Comparison of ENCODE assay signal across 1 cellular context in the genomic region with DNA sequence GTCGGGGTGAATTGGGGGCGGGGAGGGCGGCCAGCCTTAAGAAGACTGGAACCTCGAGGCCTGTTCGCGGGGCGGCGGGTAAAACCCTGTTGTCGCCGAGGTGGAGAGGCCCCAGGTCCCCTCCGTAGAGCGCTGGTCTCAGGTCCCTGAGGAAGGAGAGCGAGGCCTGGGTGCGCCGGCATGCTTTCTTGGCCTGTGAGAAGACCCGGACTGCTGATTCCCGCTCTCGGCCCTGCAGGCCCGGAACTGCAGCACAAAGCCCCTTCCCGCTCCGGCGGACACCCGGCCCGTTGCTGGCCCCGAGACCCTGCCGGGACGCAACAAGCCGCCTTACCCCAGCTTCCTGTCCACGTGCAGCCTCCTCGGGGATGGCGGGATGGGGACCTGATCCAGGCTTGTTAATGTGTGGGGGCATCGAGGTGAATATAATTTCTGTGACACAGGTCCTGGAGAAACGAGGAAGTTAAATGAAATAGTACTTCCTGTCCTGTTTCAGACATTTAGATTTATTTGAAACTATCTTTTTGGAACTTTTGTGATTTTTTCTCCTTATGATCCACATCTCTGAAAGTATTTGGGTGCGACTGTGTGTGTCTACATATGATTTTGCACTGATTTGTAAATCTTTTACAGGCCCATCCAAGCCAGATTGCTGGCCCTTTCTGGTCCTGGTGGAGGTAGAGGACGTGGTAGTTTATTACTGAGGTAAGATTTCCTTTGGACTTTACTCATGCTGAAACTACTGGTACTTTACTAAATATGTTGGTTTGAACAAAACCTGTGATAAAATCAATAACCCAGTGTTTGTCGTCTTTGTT.
TF ChIP-seq lines count a peak whose summit lies in the region.

No MANE protein-coding gene starts in this region.

TF ChIP-seq in HepG2, 621 proteins besides CTCF, POLR2A, EP300 and RAD21 (continued from another document and continues in another):
- TF ChIP-seq, protein P1, sequence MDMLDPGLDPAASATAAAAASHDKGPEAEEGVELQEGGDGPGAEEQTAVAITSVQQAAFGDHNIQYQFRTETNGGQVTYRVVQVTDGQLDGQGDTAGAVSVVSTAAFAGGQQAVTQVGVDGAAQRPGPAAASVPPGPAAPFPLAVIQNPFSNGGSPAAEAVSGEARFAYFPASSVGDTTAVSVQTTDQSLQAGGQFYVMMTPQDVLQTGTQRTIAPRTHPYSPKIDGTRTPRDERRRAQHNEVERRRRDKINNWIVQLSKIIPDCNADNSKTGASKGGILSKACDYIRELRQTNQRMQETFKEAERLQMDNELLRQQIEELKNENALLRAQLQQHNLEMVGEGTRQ (IDR thresholded peaks at IDR 0.05; ENCODE audit: low read depth, low read length): peak; percentile 41; the same call in 1 of the 2 replicates
- TF ChIP-seq, protein P1 (CRISPR knock-in tag; IDR thresholded peaks at IDR 0.05; ENCODE audit: borderline replicate concordance): no peak; the same call in 1 of the 2 replicates
- TF ChIP-seq ZSCAN21 (CRISPR knock-in tag; IDR thresholded peaks at IDR 0.05; ENCODE audit: borderline replicate concordance): peak; percentile 93; the same call in 1 of the 2 replicates
- TF ChIP-seq, protein P2, sequence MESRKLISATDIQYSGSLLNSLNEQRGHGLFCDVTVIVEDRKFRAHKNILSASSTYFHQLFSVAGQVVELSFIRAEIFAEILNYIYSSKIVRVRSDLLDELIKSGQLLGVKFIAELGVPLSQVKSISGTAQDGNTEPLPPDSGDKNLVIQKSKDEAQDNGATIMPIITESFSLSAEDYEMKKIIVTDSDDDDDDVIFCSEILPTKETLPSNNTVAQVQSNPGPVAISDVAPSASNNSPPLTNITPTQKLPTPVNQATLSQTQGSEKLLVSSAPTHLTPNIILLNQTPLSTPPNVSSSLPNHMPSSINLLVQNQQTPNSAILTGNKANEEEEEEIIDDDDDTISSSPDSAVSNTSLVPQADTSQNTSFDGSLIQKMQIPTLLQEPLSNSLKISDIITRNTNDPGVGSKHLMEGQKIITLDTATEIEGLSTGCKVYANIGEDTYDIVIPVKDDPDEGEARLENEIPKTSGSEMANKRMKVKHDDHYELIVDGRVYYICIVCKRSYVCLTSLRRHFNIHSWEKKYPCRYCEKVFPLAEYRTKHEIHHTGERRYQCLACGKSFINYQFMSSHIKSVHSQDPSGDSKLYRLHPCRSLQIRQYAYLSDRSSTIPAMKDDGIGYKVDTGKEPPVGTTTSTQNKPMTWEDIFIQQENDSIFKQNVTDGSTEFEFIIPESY (CRISPR knock-in tag; IDR thresholded peaks at IDR 0.05): 0 out of 2 replicates have a peak, but pooled peaks have one; percentile 9
- peak; percentile 98 for TF ChIP-seq PAWR (CRISPR knock-in tag; IDR thresholded peaks at IDR 0.05; ENCODE audit: borderline replicate concordance)
- no peak for TF ChIP-seq SRF (IDR thresholded peaks at IDR 0.05; ENCODE audit: low read depth, low read length)
- TF ChIP-seq ZNF383 (CRISPR knock-in tag; IDR thresholded peaks at IDR 0.05; ENCODE audit: borderline replicate concordance): peak; percentile 90; the same call in 1 of the 2 replicates
- no peak for TF ChIP-seq ZNF746 (CRISPR knock-in tag; IDR thresholded peaks at IDR 0.05)
- TF ChIP-seq KDM5B (CRISPR knock-in tag; IDR thresholded peaks at IDR 0.05; ENCODE audit: borderline replicate concordance): peak; percentile 98
- 0 out of 2 replicates have a peak, but pooled peaks have one; percentile 48 for TF ChIP-seq MBNL3 (CRISPR knock-in tag; conservative IDR thresholded peaks at IDR 0.05)
- TF ChIP-seq, protein P3, sequence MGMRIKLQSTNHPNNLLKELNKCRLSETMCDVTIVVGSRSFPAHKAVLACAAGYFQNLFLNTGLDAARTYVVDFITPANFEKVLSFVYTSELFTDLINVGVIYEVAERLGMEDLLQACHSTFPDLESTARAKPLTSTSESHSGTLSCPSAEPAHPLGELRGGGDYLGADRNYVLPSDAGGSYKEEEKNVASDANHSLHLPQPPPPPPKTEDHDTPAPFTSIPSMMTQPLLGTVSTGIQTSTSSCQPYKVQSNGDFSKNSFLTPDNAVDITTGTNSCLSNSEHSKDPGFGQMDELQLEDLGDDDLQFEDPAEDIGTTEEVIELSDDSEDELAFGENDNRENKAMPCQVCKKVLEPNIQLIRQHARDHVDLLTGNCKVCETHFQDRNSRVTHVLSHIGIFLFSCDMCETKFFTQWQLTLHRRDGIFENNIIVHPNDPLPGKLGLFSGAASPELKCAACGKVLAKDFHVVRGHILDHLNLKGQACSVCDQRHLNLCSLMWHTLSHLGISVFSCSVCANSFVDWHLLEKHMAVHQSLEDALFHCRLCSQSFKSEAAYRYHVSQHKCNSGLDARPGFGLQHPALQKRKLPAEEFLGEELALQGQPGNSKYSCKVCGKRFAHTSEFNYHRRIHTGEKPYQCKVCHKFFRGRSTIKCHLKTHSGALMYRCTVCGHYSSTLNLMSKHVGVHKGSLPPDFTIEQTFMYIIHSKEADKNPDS (CRISPR knock-in tag; IDR thresholded peaks at IDR 0.05): no peak; the same call in none of the 2 replicates
- peak; percentile 98 for TF ChIP-seq ZNF883 (CRISPR knock-in tag; IDR thresholded peaks at IDR 0.05; ENCODE audit: not compliant biosample characterization)
- TF ChIP-seq ZSCAN20 (CRISPR knock-in tag; IDR thresholded peaks at IDR 0.05; ENCODE audit: borderline replicate concordance): 0 out of 2 replicates have a peak, but pooled peaks have one; percentile 7
- TF ChIP-seq TBP (CRISPR knock-in tag; IDR thresholded peaks at IDR 0.05): no peak
- 0 out of 2 replicates have a peak, but pooled peaks have one; percentile 88 for TF ChIP-seq ZNF225 (CRISPR knock-in tag; IDR thresholded peaks at IDR 0.05)
- peak; percentile 86; the same call in 1 of the 2 replicates for TF ChIP-seq ZNF761 (CRISPR knock-in tag; conservative IDR thresholded peaks at IDR 0.05)
- no peak; the same call in 1 of the 2 replicates for TF ChIP-seq SMYD3 (CRISPR knock-in tag; IDR thresholded peaks at IDR 0.05)
- TF ChIP-seq ZBTB1 (CRISPR knock-in tag; IDR thresholded peaks at IDR 0.05; ENCODE audit: borderline replicate concordance): peak; percentile 69
- no peak for TF ChIP-seq RXRA (CRISPR knock-in tag; IDR thresholded peaks at IDR 0.05)
- TF ChIP-seq CENPX (CRISPR knock-in tag; IDR thresholded peaks at IDR 0.05): no peak
- peak; percentile 74; the same call in 1 of the 2 replicates for TF ChIP-seq SATB2 (CRISPR knock-in tag; IDR thresholded peaks at IDR 0.05)
- TF ChIP-seq, protein P4, sequence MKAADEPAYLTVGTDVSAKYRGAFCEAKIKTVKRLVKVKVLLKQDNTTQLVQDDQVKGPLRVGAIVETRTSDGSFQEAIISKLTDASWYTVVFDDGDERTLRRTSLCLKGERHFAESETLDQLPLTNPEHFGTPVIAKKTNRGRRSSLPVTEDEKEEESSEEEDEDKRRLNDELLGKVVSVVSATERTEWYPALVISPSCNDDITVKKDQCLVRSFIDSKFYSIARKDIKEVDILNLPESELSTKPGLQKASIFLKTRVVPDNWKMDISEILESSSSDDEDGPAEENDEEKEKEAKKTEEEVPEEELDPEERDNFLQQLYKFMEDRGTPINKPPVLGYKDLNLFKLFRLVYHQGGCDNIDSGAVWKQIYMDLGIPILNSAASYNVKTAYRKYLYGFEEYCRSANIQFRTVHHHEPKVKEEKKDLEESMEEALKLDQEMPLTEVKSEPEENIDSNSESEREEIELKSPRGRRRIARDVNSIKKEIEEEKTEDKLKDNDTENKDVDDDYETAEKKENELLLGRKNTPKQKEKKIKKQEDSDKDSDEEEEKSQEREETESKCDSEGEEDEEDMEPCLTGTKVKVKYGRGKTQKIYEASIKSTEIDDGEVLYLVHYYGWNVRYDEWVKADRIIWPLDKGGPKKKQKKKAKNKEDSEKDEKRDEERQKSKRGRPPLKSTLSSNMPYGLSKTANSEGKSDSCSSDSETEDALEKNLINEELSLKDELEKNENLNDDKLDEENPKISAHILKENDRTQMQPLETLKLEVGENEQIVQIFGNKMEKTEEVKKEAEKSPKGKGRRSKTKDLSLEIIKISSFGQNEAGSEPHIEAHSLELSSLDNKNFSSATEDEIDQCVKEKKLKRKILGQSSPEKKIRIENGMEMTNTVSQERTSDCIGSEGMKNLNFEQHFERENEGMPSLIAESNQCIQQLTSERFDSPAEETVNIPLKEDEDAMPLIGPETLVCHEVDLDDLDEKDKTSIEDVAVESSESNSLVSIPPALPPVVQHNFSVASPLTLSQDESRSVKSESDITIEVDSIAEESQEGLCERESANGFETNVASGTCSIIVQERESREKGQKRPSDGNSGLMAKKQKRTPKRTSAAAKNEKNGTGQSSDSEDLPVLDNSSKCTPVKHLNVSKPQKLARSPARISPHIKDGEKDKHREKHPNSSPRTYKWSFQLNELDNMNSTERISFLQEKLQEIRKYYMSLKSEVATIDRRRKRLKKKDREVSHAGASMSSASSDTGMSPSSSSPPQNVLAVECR (CRISPR knock-in tag; IDR thresholded peaks at IDR 0.05; ENCODE audit: borderline replicate concordance): peak; percentile 91
- TF ChIP-seq GLI4 (CRISPR knock-in tag; IDR thresholded peaks at IDR 0.05; ENCODE audit: borderline replicate concordance): peak; percentile 95
- no peak for TF ChIP-seq ZNF10 (CRISPR knock-in tag; IDR thresholded peaks at IDR 0.05; ENCODE audit: borderline replicate concordance, low read depth)
- TF ChIP-seq, protein P5, sequence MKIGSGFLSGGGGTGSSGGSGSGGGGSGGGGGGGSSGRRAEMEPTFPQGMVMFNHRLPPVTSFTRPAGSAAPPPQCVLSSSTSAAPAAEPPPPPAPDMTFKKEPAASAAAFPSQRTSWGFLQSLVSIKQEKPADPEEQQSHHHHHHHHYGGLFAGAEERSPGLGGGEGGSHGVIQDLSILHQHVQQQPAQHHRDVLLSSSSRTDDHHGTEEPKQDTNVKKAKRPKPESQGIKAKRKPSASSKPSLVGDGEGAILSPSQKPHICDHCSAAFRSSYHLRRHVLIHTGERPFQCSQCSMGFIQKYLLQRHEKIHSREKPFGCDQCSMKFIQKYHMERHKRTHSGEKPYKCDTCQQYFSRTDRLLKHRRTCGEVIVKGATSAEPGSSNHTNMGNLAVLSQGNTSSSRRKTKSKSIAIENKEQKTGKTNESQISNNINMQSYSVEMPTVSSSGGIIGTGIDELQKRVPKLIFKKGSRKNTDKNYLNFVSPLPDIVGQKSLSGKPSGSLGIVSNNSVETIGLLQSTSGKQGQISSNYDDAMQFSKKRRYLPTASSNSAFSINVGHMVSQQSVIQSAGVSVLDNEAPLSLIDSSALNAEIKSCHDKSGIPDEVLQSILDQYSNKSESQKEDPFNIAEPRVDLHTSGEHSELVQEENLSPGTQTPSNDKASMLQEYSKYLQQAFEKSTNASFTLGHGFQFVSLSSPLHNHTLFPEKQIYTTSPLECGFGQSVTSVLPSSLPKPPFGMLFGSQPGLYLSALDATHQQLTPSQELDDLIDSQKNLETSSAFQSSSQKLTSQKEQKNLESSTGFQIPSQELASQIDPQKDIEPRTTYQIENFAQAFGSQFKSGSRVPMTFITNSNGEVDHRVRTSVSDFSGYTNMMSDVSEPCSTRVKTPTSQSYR (CRISPR knock-in tag; IDR thresholded peaks at IDR 0.05; ENCODE audit: borderline replicate concordance): peak; percentile 14; the same call in 1 of the 2 replicates
- TF ChIP-seq, protein P6, sequence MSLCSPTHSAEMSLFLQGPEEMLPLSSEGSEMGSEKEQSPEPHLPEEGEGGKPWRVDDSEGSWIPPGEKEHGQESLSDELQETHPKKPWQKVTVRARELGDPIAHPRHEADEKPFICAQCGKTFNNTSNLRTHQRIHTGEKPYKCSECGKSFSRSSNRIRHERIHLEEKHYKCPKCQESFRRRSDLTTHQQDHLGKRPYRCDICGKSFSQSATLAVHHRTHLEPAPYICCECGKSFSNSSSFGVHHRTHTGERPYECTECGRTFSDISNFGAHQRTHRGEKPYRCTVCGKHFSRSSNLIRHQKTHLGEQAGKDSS (CRISPR knock-in tag; IDR thresholded peaks at IDR 0.05; ENCODE audit: borderline replicate concordance, low read depth): peak; percentile 65
- 0 out of 2 replicates have a peak, but pooled peaks have one; percentile 7 for TF ChIP-seq ZNF788 (CRISPR knock-in tag; IDR thresholded peaks at IDR 0.05; ENCODE audit: borderline replicate concordance)
- peak; percentile 94; the same call in 1 of the 2 replicates for TF ChIP-seq ZNF30 (CRISPR knock-in tag; IDR thresholded peaks at IDR 0.05)
- TF ChIP-seq ZNF550 (CRISPR knock-in tag; IDR thresholded peaks at IDR 0.05; ENCODE audit: borderline replicate concordance): peak; percentile 50; the same call in 1 of the 2 replicates
- peak; percentile 68; the same call in 1 of the 2 replicates for TF ChIP-seq ZNF44 (CRISPR knock-in tag; IDR thresholded peaks at IDR 0.05)
- TF ChIP-seq ZFP62 (CRISPR knock-in tag; IDR thresholded peaks at IDR 0.05): no peak
- peak; percentile 43; the same call in 1 of the 2 replicates for TF ChIP-seq ZNF253 (CRISPR knock-in tag; IDR thresholded peaks at IDR 0.05; ENCODE audit: borderline replicate concordance)
- peak; percentile 99 for TF ChIP-seq ZNF256 (CRISPR knock-in tag; conservative IDR thresholded peaks at IDR 0.05)
- TF ChIP-seq KAT7 (CRISPR knock-in tag; IDR thresholded peaks at IDR 0.05; ENCODE audit: borderline replicate concordance): peak; percentile 99; the same call in 1 of the 2 replicates
- TF ChIP-seq HCFC1 (IDR thresholded peaks at IDR 0.05; ENCODE audit: low read depth, low read length): no peak
- no peak for TF ChIP-seq EHMT2 (IDR thresholded peaks at IDR 0.05; ENCODE audit: borderline replicate concordance, low read depth, low read length)
- peak; percentile 82; the same call in 1 of the 2 replicates for TF ChIP-seq CENPT (CRISPR knock-in tag; IDR thresholded peaks at IDR 0.05; ENCODE audit: low read depth)
- TF ChIP-seq, protein P7, sequence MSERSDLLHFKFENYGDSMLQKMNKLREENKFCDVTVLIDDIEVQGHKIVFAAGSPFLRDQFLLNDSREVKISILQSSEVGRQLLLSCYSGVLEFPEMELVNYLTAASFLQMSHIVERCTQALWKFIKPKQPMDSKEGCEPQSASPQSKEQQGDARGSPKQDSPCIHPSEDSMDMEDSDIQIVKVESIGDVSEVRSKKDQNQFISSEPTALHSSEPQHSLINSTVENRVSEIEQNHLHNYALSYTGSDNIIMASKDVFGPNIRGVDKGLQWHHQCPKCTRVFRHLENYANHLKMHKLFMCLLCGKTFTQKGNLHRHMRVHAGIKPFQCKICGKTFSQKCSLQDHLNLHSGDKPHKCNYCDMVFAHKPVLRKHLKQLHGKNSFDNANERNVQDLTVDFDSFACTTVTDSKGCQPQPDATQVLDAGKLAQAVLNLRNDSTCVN (CRISPR knock-in tag; IDR thresholded peaks at IDR 0.05; ENCODE audit: borderline replicate concordance): peak; percentile 19; the same call in 1 of the 2 replicates
- TF ChIP-seq ETV5 (CRISPR knock-in tag; IDR thresholded peaks at IDR 0.05; ENCODE audit: borderline replicate concordance): peak; percentile 56
- peak; percentile 30; the same call in 1 of the 2 replicates for TF ChIP-seq NCOA1 (CRISPR knock-in tag; IDR thresholded peaks at IDR 0.05)
- TF ChIP-seq IKZF4 (CRISPR knock-in tag; IDR thresholded peaks at IDR 0.05; ENCODE audit: borderline replicate concordance, low read depth, not compliant biosample characterization): peak; percentile 92
- no peak for TF ChIP-seq STAT5B (CRISPR knock-in tag; IDR thresholded peaks at IDR 0.05)
- peak; percentile 47; the same call in 1 of the 2 replicates for TF ChIP-seq ZNF274 (CRISPR knock-in tag; IDR thresholded peaks at IDR 0.05)
- no peak for TF ChIP-seq SP140L (CRISPR knock-in tag; IDR thresholded peaks at IDR 0.05; ENCODE audit: borderline replicate concordance)
- TF ChIP-seq ASH2L (IDR thresholded peaks at IDR 0.05; ENCODE audit: insufficient read length, low read depth, low read length): peak; percentile 64
